Comparison of ENCODE assay signal across 22 cellular contexts in the genomic region with DNA sequence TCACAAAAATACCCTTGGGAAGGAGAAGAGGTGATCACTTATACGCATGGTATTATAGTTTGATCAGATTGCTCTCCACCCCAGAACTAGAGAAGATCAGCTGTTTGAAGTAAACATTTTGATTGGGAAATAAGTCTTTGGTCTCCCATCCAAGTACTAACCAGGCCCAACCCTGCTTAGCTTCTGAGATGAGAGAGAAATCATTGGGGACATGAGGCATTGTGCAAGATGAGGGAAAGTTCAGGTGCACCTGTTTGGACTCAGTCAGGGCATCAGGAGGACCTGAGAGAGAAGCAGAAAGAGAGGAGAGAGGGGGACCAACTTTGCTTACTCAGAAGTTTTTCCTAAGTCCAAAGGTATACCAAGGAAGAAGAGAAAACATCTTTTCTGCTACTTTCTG.
"Had no signal": no experiment of that assay in that cellular context is flagged by ENCODE, and none has a peak within 500 bp of the region (broad histone marks: within the 10 kb centered on the region; RNA-seq: fewer than 3 reads in every experiment).

No MANE protein-coding gene starts in this region.

- H3K27ac ChIP-seq: esophagus muscularis mucosa, gastroesophageal sphincter, heart right ventricle, left ventricle myocardium inferior, pancreas, stomach, vagina had no signal

- H3K27me3 ChIP-seq: esophagus muscularis mucosa, gastroesophageal sphincter, heart right ventricle, pancreas, stomach, vagina had no signal

- H3K27ac Mint-ChIP-seq: activated CD4-positive, alpha-beta T cell treated with anti-CD3 and anti-CD28 coated beads for 36 hours; activated CD8-positive, alpha-beta memory T cell treated with anti-CD3 and anti-CD28 coated beads, Interleukin-2, amount 10 ng/mL, durations not matched to agents 7 days and 5 days; memory B cell; T-helper 2 cell treated with Interferon-gamma antibody and Interleukin-4, amounts not matched to agents 5 μg/mL and 100 μg/mL, for 36 hours had no signal

- H3K4me2 ChIP-seq: smooth muscle cell had no signal

- H3K9me3 Mint-ChIP-seq: memory B cell; T-helper 2 cell treated with Interferon-gamma antibody and Interleukin-4, amounts not matched to agents 5 μg/mL and 100 μg/mL, for 36 hours had no signal

- DNase-seq: activated CD4-positive, alpha-beta T cell treated with anti-CD3 and anti-CD28 coated beads for 36 hours; activated CD4-positive, alpha-beta T cell treated with anti-CD3 and anti-CD28 coated beads, Interleukin-2, amount 50 U/mL, for 48 hours; activated CD8-positive, alpha-beta memory T cell treated with anti-CD3 and anti-CD28 coated beads, Interleukin-2, amount 10 ng/mL, durations not matched to agents 7 days and 5 days; activated naive CD4-positive, alpha-beta T cell treated with anti-CD3 and anti-CD28 coated beads, Interleukin-2, amount 50 U/mL, for 16 hours; aorta; cortex of kidney; effector CD4-positive, alpha-beta T cell; heart right ventricle; left ventricle myocardium inferior; pancreas; stimulated activated CD4-positive, alpha-beta T cell treated with anti-CD3 and anti-CD28 coated beads, Interleukin-4, amount 100 ng/mL, for 1 hour; stomach; trophoblast cell had no signal

- H3K9me3 ChIP-seq: esophagus muscularis mucosa, gastroesophageal sphincter, left ventricle myocardium inferior, pancreas, stomach, vagina had no signal

- FAIRE-seq: endothelial cell of umbilical vein, pancreas, TTC549 had no signal

- H3K4me3 ChIP-seq: esophagus muscularis mucosa, gastroesophageal sphincter, heart right ventricle, left ventricle myocardium inferior, pancreas, smooth muscle cell, stomach, vagina had no signal

- ATAC-seq: activated CD4-positive, alpha-beta T cell treated with anti-CD3 and anti-CD28 coated beads for 36 hours; activated CD8-positive, alpha-beta memory T cell treated with anti-CD3 and anti-CD28 coated beads, Interleukin-2, amount 10 ng/mL, durations not matched to agents 7 days and 5 days; gastroesophageal sphincter; heart right ventricle; pancreas; sciatic nerve had no signal

- H3K27me3 Mint-ChIP-seq: activated CD4-positive, alpha-beta T cell treated with anti-CD3 and anti-CD28 coated beads for 36 hours; activated CD8-positive, alpha-beta memory T cell treated with anti-CD3 and anti-CD28 coated beads, Interleukin-2, amount 10 ng/mL, durations not matched to agents 7 days and 5 days; memory B cell had no signal

- H3K4me3 Mint-ChIP-seq: activated CD4-positive, alpha-beta T cell treated with anti-CD3 and anti-CD28 coated beads for 36 hours; activated CD8-positive, alpha-beta memory T cell treated with anti-CD3 and anti-CD28 coated beads, Interleukin-2, amount 10 ng/mL, durations not matched to agents 7 days and 5 days; memory B cell; T-helper 2 cell treated with Interferon-gamma antibody and Interleukin-4, amounts not matched to agents 5 μg/mL and 100 μg/mL, for 36 hours had no signal
